Comparison of ENCODE assay signal across 1 cellular context in the genomic region with DNA sequence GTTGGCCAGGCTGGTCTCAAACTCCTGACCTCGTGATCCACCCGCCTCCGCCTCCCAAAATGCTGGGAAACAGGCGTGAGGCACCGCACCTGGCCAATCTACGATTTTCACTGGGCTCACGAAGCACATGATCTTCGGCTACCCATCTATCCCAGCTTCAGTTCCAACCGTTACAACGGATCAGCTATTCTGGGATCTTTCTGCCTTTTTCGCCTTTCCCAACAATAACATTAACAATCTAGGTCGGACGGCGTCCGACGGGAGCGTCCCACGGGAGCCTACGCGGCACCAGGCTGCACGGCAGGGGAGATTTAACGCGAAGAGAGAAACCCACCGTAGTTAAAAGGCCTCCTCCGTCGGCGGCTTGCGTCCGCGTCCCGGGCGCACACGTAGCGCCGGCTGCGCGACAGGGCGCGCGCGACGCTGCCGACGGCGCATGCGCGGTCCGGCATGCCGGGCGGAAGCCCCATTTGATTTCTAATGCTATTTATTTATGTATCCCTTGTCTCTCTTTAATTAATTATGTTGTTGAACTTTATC.
TF ChIP-seq lines count a peak whose summit lies in the region.

A gene (minus strand): TSS at position 394 of the 540 bp plus-strand sequence.

TF ChIP-seq in H1, 55 proteins besides CTCF, POLR2A, EP300 and RAD21 (continued from another document):
- TF ChIP-seq PHF8 (conservative IDR thresholded peaks at IDR 0.05; ENCODE audit: low read depth, low read length) (peak; percentile 57), NRF1 (IDR thresholded peaks at IDR 0.05; ENCODE audit: low read depth, low read length) (0 out of 2 replicates have a peak, but pooled peaks have one; percentile 3), CTBP2 (IDR thresholded peaks at IDR 0.05; ENCODE audit: borderline replicate concordance, insufficient read depth, insufficient read length, low read length) (no peak), ASH2L (IDR thresholded peaks at IDR 0.05; ENCODE audit: low read length) (peak; percentile 67), TBP (IDR thresholded peaks at IDR 0.05; ENCODE audit: low read depth, low read length) (0 out of 2 replicates have a peak, but pooled peaks have one; percentile 12)
- TF ChIP-seq, protein P1, sequence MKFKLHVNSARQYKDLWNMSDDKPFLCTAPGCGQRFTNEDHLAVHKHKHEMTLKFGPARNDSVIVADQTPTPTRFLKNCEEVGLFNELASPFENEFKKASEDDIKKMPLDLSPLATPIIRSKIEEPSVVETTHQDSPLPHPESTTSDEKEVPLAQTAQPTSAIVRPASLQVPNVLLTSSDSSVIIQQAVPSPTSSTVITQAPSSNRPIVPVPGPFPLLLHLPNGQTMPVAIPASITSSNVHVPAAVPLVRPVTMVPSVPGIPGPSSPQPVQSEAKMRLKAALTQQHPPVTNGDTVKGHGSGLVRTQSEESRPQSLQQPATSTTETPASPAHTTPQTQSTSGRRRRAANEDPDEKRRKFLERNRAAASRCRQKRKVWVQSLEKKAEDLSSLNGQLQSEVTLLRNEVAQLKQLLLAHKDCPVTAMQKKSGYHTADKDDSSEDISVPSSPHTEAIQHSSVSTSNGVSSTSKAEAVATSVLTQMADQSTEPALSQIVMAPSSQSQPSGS (IDR thresholded peaks at IDR 0.05; ENCODE audit: low read length): no peak
